ENCODE assay signal across 26 cellular contexts in the genomic region with DNA sequence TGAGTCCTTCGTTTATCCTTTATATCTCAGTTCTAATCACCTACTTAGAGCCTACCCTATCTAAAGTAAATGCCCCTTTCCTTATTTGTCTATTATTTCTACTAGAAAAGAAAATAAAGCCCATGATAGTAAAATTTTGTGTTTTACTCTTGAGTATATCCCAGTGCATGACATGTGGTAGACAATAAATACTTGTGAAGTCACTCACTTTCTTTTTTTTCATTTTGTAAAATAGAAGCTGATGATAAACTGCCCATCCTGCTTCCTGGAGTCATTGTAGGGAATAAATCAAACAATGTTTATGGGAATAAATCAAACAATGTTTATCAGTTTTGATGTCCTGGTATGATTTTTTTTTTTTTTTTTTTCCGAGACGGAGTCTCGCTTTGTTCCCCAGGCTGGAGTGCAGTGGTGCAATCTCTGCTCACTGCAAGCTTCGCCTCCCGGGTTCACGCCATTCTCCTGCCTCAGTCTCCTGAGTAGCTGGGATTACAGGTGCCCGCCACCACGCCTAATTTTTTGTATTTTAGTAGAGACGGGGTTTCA.
"Had no signal": no experiment of that assay in that cellular context is flagged by ENCODE, and none has a peak within 500 bp of the region (broad histone marks: within the 10 kb centered on the region; RNA-seq: fewer than 3 reads in every experiment).

No MANE protein-coding gene starts in this region.

- H3K4me1 ChIP-seq: prostate gland had no signal

- H3K4me3 ChIP-seq: left ventricle myocardium inferior, lung, mucosa of descending colon, ovary, prostate gland, skin epidermis, stomach, testis, thyroid gland, transverse colon, upper lobe of left lung, vagina had no signal

- H3K27ac ChIP-seq: left ventricle myocardium inferior, ovary, skin epidermis, stomach, testis, thyroid gland, transverse colon, upper lobe of left lung, vagina had no signal

- DNase-seq: islet precursor cell; left ventricle myocardium inferior; midbrain; mucosa of descending colon; naive thymus-derived CD4-positive, alpha-beta T cell; ovary; posterior cingulate gyrus; retina; right cardiac atrium; stimulated activated CD4-positive, alpha-beta T cell treated with anti-CD3 and anti-CD28 coated beads, Interleukin-12 subunit alpha, Interleukin-12 subunit beta, amount 100 ng/mL, for 4 hours; stimulated activated CD4-positive, alpha-beta T cell treated with anti-CD3 and anti-CD28 coated beads, Interleukin-15, amount 100 ng/mL, for 24 hours; stimulated activated CD4-positive, alpha-beta T cell treated with anti-CD3 and anti-CD28 coated beads, Interleukin-2, amount 100 ng/mL, for 24 hours; stimulated activated CD4-positive, alpha-beta T cell treated with anti-CD3 and anti-CD28 coated beads, Interleukin-4, amount 100 ng/mL, for 1 hour; stimulated activated naive B cell treated with anti-CD40 and anti-IgM and Interleukin-4, amounts not matched to agents 10 μg/mL and 1 μg/mL and 100 μg/mL, for 72 hours; stimulated activated naive CD8-positive, alpha-beta T cell treated with anti-CD3 and anti-CD28 coated beads, Interleukin-15, Interleukin-2, amounts not matched to agents 100 U/mL and 50 U/mL, for 24 hours; stomach; testis; thyroid gland; transverse colon; upper lobe of left lung had no signal

- H3K9me3 ChIP-seq: left ventricle myocardium inferior, mucosa of descending colon, ovary, prostate gland, stomach, testis, thyroid gland, transverse colon, upper lobe of left lung, vagina had no signal

- ATAC-seq: mucosa of descending colon; naive thymus-derived CD4-positive, alpha-beta T cell; natural killer cell treated with Interleukin-12 subunit alpha and Interleukin-12 subunit beta and Interleukin-15 and Interleukin-18, amount 100 ng/mL, for 72 hours; right cardiac atrium; sciatic nerve; stimulated activated naive B cell treated with anti-CD40 and anti-IgM and Interleukin-4, amounts not matched to agents 10 μg/mL and 1 μg/mL and 100 μg/mL, for 72 hours; stimulated activated naive CD8-positive, alpha-beta T cell treated with anti-CD3 and anti-CD28 coated beads, Interleukin-15, Interleukin-2, amounts not matched to agents 100 U/mL and 50 U/mL, for 24 hours had no signal

- H3K36me3 ChIP-seq: left ventricle myocardium inferior, ovary, prostate gland, stomach, thyroid gland, transverse colon, upper lobe of left lung, vagina had no signal
